Comparison of ENCODE assay signal across 1 cellular context in the genomic region with DNA sequence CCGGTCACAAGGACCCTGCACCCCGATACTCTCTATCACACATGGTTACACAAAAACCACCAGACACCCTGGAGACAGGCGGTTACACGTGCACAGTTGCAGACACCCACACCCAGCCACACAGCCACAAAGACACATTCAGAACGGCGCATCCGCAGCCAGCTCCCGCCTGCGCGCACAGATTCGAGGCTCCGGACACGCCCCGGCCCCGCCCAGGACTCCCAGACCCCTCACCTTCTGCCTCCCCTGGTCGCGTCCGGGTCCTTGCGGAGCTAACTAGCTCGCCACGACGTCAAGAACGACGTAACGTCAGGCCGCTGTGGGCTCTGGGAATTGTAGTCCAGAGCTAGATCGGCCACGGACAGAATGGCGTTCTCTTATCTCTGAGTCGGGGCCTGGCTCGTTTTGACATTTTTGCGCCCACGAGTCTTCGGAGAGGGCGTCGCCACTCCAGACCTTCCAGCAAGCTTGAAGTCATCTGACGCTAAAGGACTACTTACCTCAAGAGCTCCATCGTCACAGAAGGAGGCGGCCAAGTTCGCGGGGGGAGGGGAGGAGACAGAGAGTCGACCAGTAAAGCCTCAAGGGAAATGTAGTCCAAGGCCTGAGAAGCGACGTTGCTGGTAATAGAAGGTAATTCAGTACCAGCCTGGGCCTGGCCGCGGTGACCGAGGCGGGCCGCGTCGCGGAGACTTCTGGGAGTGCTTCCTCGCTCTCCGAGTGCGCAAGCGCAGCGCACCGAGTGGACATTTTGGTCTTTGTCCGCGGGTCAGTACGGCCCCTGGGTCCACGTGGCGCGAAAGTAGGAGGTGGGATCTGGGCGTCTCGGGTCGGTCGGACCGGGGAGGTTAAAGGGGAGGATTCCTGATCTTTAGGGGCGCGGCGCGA.
TF ChIP-seq lines count a peak whose summit lies in the region.

A gene (plus strand): TSS at position 719 of the 888 bp plus-strand sequence. CDS start 21,335 bp downstream, outside the sequence.
A gene (minus strand): TSS at position 278 of the 888 bp plus-strand sequence. CDS start 12,680 bp downstream, outside the sequence.

TF ChIP-seq in SK-N-SH, 30 proteins besides CTCF, POLR2A, EP300 and RAD21 (continued from another document):
- TF ChIP-seq, protein P1, sequence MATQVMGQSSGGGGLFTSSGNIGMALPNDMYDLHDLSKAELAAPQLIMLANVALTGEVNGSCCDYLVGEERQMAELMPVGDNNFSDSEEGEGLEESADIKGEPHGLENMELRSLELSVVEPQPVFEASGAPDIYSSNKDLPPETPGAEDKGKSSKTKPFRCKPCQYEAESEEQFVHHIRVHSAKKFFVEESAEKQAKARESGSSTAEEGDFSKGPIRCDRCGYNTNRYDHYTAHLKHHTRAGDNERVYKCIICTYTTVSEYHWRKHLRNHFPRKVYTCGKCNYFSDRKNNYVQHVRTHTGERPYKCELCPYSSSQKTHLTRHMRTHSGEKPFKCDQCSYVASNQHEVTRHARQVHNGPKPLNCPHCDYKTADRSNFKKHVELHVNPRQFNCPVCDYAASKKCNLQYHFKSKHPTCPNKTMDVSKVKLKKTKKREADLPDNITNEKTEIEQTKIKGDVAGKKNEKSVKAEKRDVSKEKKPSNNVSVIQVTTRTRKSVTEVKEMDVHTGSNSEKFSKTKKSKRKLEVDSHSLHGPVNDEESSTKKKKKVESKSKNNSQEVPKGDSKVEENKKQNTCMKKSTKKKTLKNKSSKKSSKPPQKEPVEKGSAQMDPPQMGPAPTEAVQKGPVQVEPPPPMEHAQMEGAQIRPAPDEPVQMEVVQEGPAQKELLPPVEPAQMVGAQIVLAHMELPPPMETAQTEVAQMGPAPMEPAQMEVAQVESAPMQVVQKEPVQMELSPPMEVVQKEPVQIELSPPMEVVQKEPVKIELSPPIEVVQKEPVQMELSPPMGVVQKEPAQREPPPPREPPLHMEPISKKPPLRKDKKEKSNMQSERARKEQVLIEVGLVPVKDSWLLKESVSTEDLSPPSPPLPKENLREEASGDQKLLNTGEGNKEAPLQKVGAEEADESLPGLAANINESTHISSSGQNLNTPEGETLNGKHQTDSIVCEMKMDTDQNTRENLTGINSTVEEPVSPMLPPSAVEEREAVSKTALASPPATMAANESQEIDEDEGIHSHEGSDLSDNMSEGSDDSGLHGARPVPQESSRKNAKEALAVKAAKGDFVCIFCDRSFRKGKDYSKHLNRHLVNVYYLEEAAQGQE (IDR thresholded peaks at IDR 0.05; ENCODE audit: low read depth, low read length) = peak; percentile 39; the same call in 1 of the 2 replicates
- TF ChIP-seq GATA2 (CRISPR knock-in tag; IDR thresholded peaks at IDR 0.05) = peak; percentile 61
- TF ChIP-seq, protein P2, sequence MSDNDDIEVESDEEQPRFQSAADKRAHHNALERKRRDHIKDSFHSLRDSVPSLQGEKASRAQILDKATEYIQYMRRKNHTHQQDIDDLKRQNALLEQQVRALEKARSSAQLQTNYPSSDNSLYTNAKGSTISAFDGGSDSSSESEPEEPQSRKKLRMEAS (IDR thresholded peaks at IDR 0.05; ENCODE audit: low read depth) = peak; percentile 98
- peak; percentile 91 for TF ChIP-seq NRF1 (IDR thresholded peaks at IDR 0.05; ENCODE audit: low read depth, low read length)
- peak; percentile 99 for TF ChIP-seq MXI1 (IDR thresholded peaks at IDR 0.05; ENCODE audit: low read depth, low read length)
- TF ChIP-seq RCOR1 (IDR thresholded peaks at IDR 0.05; ENCODE audit: low read length) = no peak
- no peak for TF ChIP-seq TCF12 (IDR thresholded peaks at IDR 0.05)
